1 cellular context compared by ENCODE assay signal in the genomic region with DNA sequence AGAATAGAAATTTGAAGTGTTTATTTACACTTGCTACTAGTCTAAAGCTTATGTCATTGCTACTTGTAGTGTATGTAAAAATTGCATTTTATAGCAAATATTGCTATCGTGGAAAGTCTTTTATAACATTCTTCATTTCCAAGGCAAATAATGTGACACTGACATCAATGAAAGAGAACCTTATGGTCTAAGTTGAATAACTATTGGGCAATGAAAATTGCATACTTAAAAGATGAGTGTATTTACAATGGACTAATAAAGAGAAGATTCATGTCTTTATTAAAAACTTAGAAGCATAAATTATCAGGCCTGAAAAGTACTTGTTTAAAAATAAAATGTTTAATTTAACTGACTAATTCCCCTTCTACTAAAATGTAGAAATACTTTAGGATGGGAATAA.
TF ChIP-seq lines count a peak whose summit lies in the region.

No MANE protein-coding gene starts in this region.

TF ChIP-seq in SK-N-SH, 30 proteins besides CTCF, POLR2A, EP300 and RAD21 (continued from another document):
- TF ChIP-seq, protein P1, sequence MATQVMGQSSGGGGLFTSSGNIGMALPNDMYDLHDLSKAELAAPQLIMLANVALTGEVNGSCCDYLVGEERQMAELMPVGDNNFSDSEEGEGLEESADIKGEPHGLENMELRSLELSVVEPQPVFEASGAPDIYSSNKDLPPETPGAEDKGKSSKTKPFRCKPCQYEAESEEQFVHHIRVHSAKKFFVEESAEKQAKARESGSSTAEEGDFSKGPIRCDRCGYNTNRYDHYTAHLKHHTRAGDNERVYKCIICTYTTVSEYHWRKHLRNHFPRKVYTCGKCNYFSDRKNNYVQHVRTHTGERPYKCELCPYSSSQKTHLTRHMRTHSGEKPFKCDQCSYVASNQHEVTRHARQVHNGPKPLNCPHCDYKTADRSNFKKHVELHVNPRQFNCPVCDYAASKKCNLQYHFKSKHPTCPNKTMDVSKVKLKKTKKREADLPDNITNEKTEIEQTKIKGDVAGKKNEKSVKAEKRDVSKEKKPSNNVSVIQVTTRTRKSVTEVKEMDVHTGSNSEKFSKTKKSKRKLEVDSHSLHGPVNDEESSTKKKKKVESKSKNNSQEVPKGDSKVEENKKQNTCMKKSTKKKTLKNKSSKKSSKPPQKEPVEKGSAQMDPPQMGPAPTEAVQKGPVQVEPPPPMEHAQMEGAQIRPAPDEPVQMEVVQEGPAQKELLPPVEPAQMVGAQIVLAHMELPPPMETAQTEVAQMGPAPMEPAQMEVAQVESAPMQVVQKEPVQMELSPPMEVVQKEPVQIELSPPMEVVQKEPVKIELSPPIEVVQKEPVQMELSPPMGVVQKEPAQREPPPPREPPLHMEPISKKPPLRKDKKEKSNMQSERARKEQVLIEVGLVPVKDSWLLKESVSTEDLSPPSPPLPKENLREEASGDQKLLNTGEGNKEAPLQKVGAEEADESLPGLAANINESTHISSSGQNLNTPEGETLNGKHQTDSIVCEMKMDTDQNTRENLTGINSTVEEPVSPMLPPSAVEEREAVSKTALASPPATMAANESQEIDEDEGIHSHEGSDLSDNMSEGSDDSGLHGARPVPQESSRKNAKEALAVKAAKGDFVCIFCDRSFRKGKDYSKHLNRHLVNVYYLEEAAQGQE (IDR thresholded peaks at IDR 0.05; ENCODE audit: low read depth, low read length) = no peak
- TF ChIP-seq SMC3 (IDR thresholded peaks at IDR 0.05; ENCODE audit: low read depth, low read length) (no peak), MXI1 (IDR thresholded peaks at IDR 0.05; ENCODE audit: low read depth, low read length) (no peak), FOXM1 (IDR thresholded peaks at IDR 0.05; ENCODE audit: low read depth) (no peak)
- TF ChIP-seq, protein P2, sequence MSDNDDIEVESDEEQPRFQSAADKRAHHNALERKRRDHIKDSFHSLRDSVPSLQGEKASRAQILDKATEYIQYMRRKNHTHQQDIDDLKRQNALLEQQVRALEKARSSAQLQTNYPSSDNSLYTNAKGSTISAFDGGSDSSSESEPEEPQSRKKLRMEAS (IDR thresholded peaks at IDR 0.05; ENCODE audit: low read depth) = no peak
- TF ChIP-seq, protein P3, sequence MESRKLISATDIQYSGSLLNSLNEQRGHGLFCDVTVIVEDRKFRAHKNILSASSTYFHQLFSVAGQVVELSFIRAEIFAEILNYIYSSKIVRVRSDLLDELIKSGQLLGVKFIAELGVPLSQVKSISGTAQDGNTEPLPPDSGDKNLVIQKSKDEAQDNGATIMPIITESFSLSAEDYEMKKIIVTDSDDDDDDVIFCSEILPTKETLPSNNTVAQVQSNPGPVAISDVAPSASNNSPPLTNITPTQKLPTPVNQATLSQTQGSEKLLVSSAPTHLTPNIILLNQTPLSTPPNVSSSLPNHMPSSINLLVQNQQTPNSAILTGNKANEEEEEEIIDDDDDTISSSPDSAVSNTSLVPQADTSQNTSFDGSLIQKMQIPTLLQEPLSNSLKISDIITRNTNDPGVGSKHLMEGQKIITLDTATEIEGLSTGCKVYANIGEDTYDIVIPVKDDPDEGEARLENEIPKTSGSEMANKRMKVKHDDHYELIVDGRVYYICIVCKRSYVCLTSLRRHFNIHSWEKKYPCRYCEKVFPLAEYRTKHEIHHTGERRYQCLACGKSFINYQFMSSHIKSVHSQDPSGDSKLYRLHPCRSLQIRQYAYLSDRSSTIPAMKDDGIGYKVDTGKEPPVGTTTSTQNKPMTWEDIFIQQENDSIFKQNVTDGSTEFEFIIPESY (IDR thresholded peaks at IDR 0.05; ENCODE audit: borderline replicate concordance, low read depth) = no peak
